ENCODE assay signal across 21 cellular contexts in the genomic region with DNA sequence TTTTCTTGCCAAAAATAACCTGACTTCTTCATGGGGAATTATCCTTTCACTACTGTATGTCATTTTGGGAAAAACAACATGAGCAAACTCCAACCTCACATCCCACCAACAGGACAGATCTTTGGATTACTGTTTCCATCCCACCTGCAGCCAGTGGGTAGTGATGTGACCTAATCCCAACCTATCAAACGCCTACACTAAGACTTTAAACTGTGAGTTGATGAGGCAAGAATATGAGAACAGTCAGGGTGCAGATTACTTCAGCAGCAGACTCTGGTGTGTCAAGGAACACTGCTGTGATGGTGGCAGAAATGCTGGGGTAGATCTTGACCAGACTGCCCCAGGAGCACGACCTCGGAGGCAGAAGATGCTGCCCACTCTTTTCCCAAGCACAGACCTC.
DNase-seq lines count a peak whose midpoint lies in the region; ATAC-seq and TF ChIP-seq lines count a peak whose summit lies in the region.
"Had no signal": no experiment of that assay in that cellular context is flagged by ENCODE, and none has a peak within 500 bp of the region (broad histone marks: within the 10 kb centered on the region; RNA-seq: fewer than 3 reads in every experiment).

No MANE protein-coding gene starts in this region.

- H3K27ac ChIP-seq in esophagus muscularis mucosa (replicated peaks in 1 of 4) (no peak overlapping the region), neural progenitor cell (peak overlapping the region; percentile 85)
- H3K27ac ChIP-seq: Peyer's patch had no signal

- H3K79me2 ChIP-seq in neural progenitor cell (ENCODE audit: low read depth): no peaks in the 10 kb centered on the region

- no peaks in the 10 kb centered on the region for H3K36me3 ChIP-seq in esophagus muscularis mucosa
- no peaks in the 10 kb centered on the region for H3K36me3 ChIP-seq in neural progenitor cell
- H3K36me3 ChIP-seq in MG63: no peaks in the 10 kb centered on the region
- H3K36me3 ChIP-seq: BE2C, HAP-1, Peyer's patch had no signal

- TF ChIP-seq POLR2A in esophagus muscularis mucosa (IDR thresholded peaks at IDR 0.05; ENCODE audit: low read depth): no peak

- peaks cover 52% of the 10 kb centered on the region for H3K4me1 Mint-ChIP-seq in activated T-cell treated with anti-CD3 and anti-CD28 coated beads, Interleukin-2, amount 50 U/mL, for 72 hours (ENCODE audit: low read depth)
- peaks cover 13% of the 10 kb centered on the region for H3K4me1 Mint-ChIP-seq in activated T-cell treated with anti-CD3 and anti-CD28 coated beads, Interleukin-2, amount 50 U/mL, for 4 hours (ENCODE audit: low read depth)
- H3K4me1 Mint-ChIP-seq in neural progenitor cell: peaks cover 40% of the 10 kb centered on the region
- peaks cover 21% of the 10 kb centered on the region for H3K4me1 Mint-ChIP-seq in progenitor cell of endocrine pancreas (ENCODE audit: low read depth)
- peaks cover 6% of the 10 kb centered on the region for H3K4me1 Mint-ChIP-seq in stimulated activated effector memory CD8-positive, alpha-beta T cell treated with anti-CD3 and anti-CD28 coated beads, Interleukin-12 subunit alpha, Interleukin-12 subunit beta, amount 100 ng/mL, for 72 hours
- H3K4me1 Mint-ChIP-seq: CD4-positive, CD25-positive, alpha-beta regulatory T cell had no signal

- H3K9me3 ChIP-seq in esophagus muscularis mucosa (no peaks in the 10 kb centered on the region), neural progenitor cell (ENCODE audit: low read depth) (no peaks in the 10 kb centered on the region), MG63 (no peaks in the 10 kb centered on the region)
- H3K9me3 ChIP-seq: BE2C, HAP-1, Peyer's patch had no signal

- DNase-seq in activated T-cell treated with anti-CD3 and anti-CD28 coated beads, Interleukin-2, amount 50 U/mL, for 72 hours: no peak
- DNase-seq in activated T-cell treated with anti-CD3 and anti-CD28 coated beads, Interleukin-2, amount 50 U/mL, for 4 hours: no peak
- DNase-seq in esophagus muscularis mucosa (ENCODE audit: extremely low spot score): peak; percentile 70
- no peak for DNase-seq in neural progenitor cell (ENCODE audit: low spot score)
- no peak for DNase-seq in progenitor cell of endocrine pancreas (ENCODE audit: low spot score, unreplicated experiment)
- DNase-seq in MG63: no peak
- DNase-seq in stimulated activated effector memory CD8-positive, alpha-beta T cell treated with anti-CD3 and anti-CD28 coated beads, Interleukin-12 subunit alpha, Interleukin-12 subunit beta, amount 100 ng/mL, for 72 hours (ENCODE audit: low spot score in 2 of 2): no peak
- DNase-seq in foreskin fibroblast: no peak
- DNase-seq: 8988T; BE2C; CD4-positive, CD25-positive, alpha-beta regulatory T cell; DMS153; GDM1; NCI-H1105 treated with DMSO at 0.1 percent for 48 hours; NCI-H1694; NCI-H2081 treated with DMSO at 0.1 percent for 48 hours; NCI-H748 treated with DMSO at 0.1 percent for 48 hours; NK-92 treated with Interleukin-12 subunit alpha and Interleukin-12 subunit beta, amount 100 ng/mL, for 24 hours; Peyer's patch had no signal

- no peaks in the 10 kb centered on the region for H4K20me1 ChIP-seq in neural progenitor cell (ENCODE audit: low read depth)

- WGBS in esophagus muscularis mucosa: 93% methylated on average over 3 of the region's 3 CpGs

- H3K4me1 ChIP-seq in esophagus muscularis mucosa (peaks cover 0 to 3% (median 0%) of the 10 kb centered on the region in 4 donors), neural progenitor cell (peaks cover 39% of the 10 kb centered on the region)
- H3K4me1 ChIP-seq: HAP-1 had no signal

- H3K4me3 Mint-ChIP-seq in activated T-cell treated with anti-CD3 and anti-CD28 coated beads, Interleukin-2, amount 50 U/mL, for 72 hours: peak overlapping the region in 1 of 2 donors; percentile 8
- no peak overlapping the region for H3K4me3 Mint-ChIP-seq in activated T-cell treated with anti-CD3 and anti-CD28 coated beads, Interleukin-2, amount 50 U/mL, for 4 hours
- H3K4me3 Mint-ChIP-seq in neural progenitor cell: no peak overlapping the region
- H3K4me3 Mint-ChIP-seq in progenitor cell of endocrine pancreas (ENCODE audit: low read depth): no peak overlapping the region
- H3K4me3 Mint-ChIP-seq in stimulated activated effector memory CD8-positive, alpha-beta T cell treated with anti-CD3 and anti-CD28 coated beads, Interleukin-12 subunit alpha, Interleukin-12 subunit beta, amount 100 ng/mL, for 72 hours: no peak overlapping the region
- H3K4me3 Mint-ChIP-seq: CD4-positive, CD25-positive, alpha-beta regulatory T cell had no signal

- no peak overlapping the region for H2AFZ ChIP-seq in neural progenitor cell (replicated peaks)

- peaks cover 0 to 4% of the 10 kb centered on the region in 2 donors for H3K9me3 Mint-ChIP-seq in activated T-cell treated with anti-CD3 and anti-CD28 coated beads, Interleukin-2, amount 50 U/mL, for 72 hours
- no peaks in the 10 kb centered on the region for H3K9me3 Mint-ChIP-seq in activated T-cell treated with anti-CD3 and anti-CD28 coated beads, Interleukin-2, amount 50 U/mL, for 4 hours
- H3K9me3 Mint-ChIP-seq in neural progenitor cell (no peaks in the 10 kb centered on the region), progenitor cell of endocrine pancreas (ENCODE audit: low read depth) (no peaks in the 10 kb centered on the region)
- no peaks in the 10 kb centered on the region for H3K9me3 Mint-ChIP-seq in stimulated activated effector memory CD8-positive, alpha-beta T cell treated with anti-CD3 and anti-CD28 coated beads, Interleukin-12 subunit alpha, Interleukin-12 subunit beta, amount 100 ng/mL, for 72 hours

- no peak overlapping the region for H3K27ac Mint-ChIP-seq in activated T-cell treated with anti-CD3 and anti-CD28 coated beads, Interleukin-2, amount 50 U/mL, for 72 hours
- no peak overlapping the region for H3K27ac Mint-ChIP-seq in neural progenitor cell
- H3K27ac Mint-ChIP-seq in progenitor cell of endocrine pancreas: no peak overlapping the region
- H3K27ac Mint-ChIP-seq in stimulated activated effector memory CD8-positive, alpha-beta T cell treated with anti-CD3 and anti-CD28 coated beads, Interleukin-12 subunit alpha, Interleukin-12 subunit beta, amount 100 ng/mL, for 72 hours: no peak overlapping the region

- peak; percentile 46 to 78 for ATAC-seq in activated T-cell treated with anti-CD3 and anti-CD28 coated beads, Interleukin-2, amount 50 U/mL, for 72 hours (replicated peaks in 1 of 2)
- ATAC-seq in activated T-cell treated with anti-CD3 and anti-CD28 coated beads, Interleukin-2, amount 50 U/mL, for 4 hours: no peak
- no peak for ATAC-seq in stimulated activated effector memory CD8-positive, alpha-beta T cell treated with anti-CD3 and anti-CD28 coated beads, Interleukin-12 subunit alpha, Interleukin-12 subunit beta, amount 100 ng/mL, for 72 hours
- ATAC-seq: K562 had no signal

- peaks cover 0 to 4% of the 10 kb centered on the region in 2 donors for H3K36me3 Mint-ChIP-seq in activated T-cell treated with anti-CD3 and anti-CD28 coated beads, Interleukin-2, amount 50 U/mL, for 72 hours (ENCODE audit: insufficient read depth in 2 of 2)
- H3K36me3 Mint-ChIP-seq in activated T-cell treated with anti-CD3 and anti-CD28 coated beads, Interleukin-2, amount 50 U/mL, for 4 hours (ENCODE audit: insufficient read depth): no peaks in the 10 kb centered on the region
- H3K36me3 Mint-ChIP-seq in neural progenitor cell: no peaks in the 10 kb centered on the region
- no peaks in the 10 kb centered on the region for H3K36me3 Mint-ChIP-seq in progenitor cell of endocrine pancreas (ENCODE audit: insufficient read depth)
- H3K36me3 Mint-ChIP-seq in stimulated activated effector memory CD8-positive, alpha-beta T cell treated with anti-CD3 and anti-CD28 coated beads, Interleukin-12 subunit alpha, Interleukin-12 subunit beta, amount 100 ng/mL, for 72 hours: no peaks in the 10 kb centered on the region
- H3K36me3 Mint-ChIP-seq: CD4-positive, CD25-positive, alpha-beta regulatory T cell had no signal

- H3K9ac ChIP-seq in neural progenitor cell: no peak overlapping the region

- TF ChIP-seq CTCF in esophagus muscularis mucosa (IDR thresholded peaks at IDR 0.05) (no peak), neural progenitor cell (IDR thresholded peaks at IDR 0.05) (no peak), progenitor cell of endocrine pancreas (IDR thresholded peaks at IDR 0.05; ENCODE audit: unreplicated experiment) (no peak), foreskin fibroblast (IDR thresholded peaks at IDR 0.05; ENCODE audit: low read depth, low read length) (no peak)

- H3F3A ChIP-seq in neural progenitor cell (ENCODE audit: low read depth): peaks cover 16% of the 10 kb centered on the region

- H3K27me3 Mint-ChIP-seq in activated T-cell treated with anti-CD3 and anti-CD28 coated beads, Interleukin-2, amount 50 U/mL, for 72 hours (ENCODE audit: low read depth): no peaks in the 10 kb centered on the region
- H3K27me3 Mint-ChIP-seq in activated T-cell treated with anti-CD3 and anti-CD28 coated beads, Interleukin-2, amount 50 U/mL, for 4 hours (ENCODE audit: low read depth): peaks cover 1% of the 10 kb centered on the region
- H3K27me3 Mint-ChIP-seq in neural progenitor cell (ENCODE audit: insufficient read depth, low read depth): peaks cover 5% of the 10 kb centered on the region
- H3K27me3 Mint-ChIP-seq in progenitor cell of endocrine pancreas: no peaks in the 10 kb centered on the region

- no peak for TF ChIP-seq EP300 in esophagus muscularis mucosa (IDR thresholded peaks at IDR 0.05)

- intact Hi-C loops in esophagus muscularis mucosa (cut with DNase I): loop anchor here (10.0 kb wide), 1 partner anchor 466 kb away; a partner anchor contains a TSS

- H3K27me3 ChIP-seq in esophagus muscularis mucosa: no peaks in the 10 kb centered on the region
- H3K27me3 ChIP-seq in neural progenitor cell: no peaks in the 10 kb centered on the region
- no peaks in the 10 kb centered on the region for H3K27me3 ChIP-seq in MG63
- H3K27me3 ChIP-seq: BE2C, Peyer's patch had no signal

- H3K4me3 ChIP-seq in esophagus muscularis mucosa (no peak overlapping the region), neural progenitor cell (no peak overlapping the region), MG63 (no peak overlapping the region), foreskin fibroblast (ENCODE audit: low read depth in 1 of 2, low read length in 2 of 2) (no peak overlapping the region)
- H3K4me3 ChIP-seq: HAP-1, K562, Peyer's patch had no signal

- H3K4me2 ChIP-seq in neural progenitor cell: peak overlapping the region; percentile 38

Comparison
In these comparisons a context has a peak if more than half of its experiments do, and no peak if none do; other contexts are left out.
1. ATAC-seq: peak in activated T-cell treated with anti-CD3 and anti-CD28 coated beads, Interleukin-2, amount 50 U/mL, for 72 hours (2 of 2); none in activated T-cell treated with anti-CD3 and anti-CD28 coated beads, Interleukin-2, amount 50 U/mL, for 4 hours (0 of 2) and stimulated activated effector memory CD8-positive, alpha-beta T cell treated with anti-CD3 and anti-CD28 coated beads, Interleukin-12 subunit alpha, Interleukin-12 subunit beta, amount 100 ng/mL, for 72 hours (single experiment).